31 cellular contexts compared by ENCODE assay signal in genomic region chr18:22790545-22791415, GRCh38.
"Had no signal": no experiment of that assay in that cellular context is flagged by ENCODE, and none has a peak within 500 bp of the region (broad histone marks: within the 10 kb centered on the region; RNA-seq: fewer than 3 reads in every experiment).

No MANE protein-coding gene starts in this region.

- H3K4me3 ChIP-seq: adrenal gland, body of pancreas, cardiac muscle cell, colonic mucosa, dorsolateral prefrontal cortex, gastroesophageal sphincter, lower lobe of right lung, right lobe of liver, thyroid gland, upper lobe of left lung had no signal

- H3K36me3 Mint-ChIP-seq: activated naive CD8-positive, alpha-beta T cell; natural killer cell treated with Interleukin-12 subunit alpha and Interleukin-12 subunit beta and Interleukin-15 and Interleukin-18, amount 100 ng/mL, for 72 hours had no signal

- H3K9me3 ChIP-seq: adrenal gland, body of pancreas, colonic mucosa, gastroesophageal sphincter, lower lobe of right lung, right lobe of liver, thyroid gland, upper lobe of left lung had no signal

- H3K4me1 Mint-ChIP-seq: activated CD4-positive, alpha-beta T cell treated with anti-CD3 and anti-CD28 coated beads for 36 hours; stimulated activated naive CD8-positive, alpha-beta T cell treated with anti-CD3 and anti-CD28 coated beads, Interleukin-15, amount 100 ng/mL, for 72 hours had no signal

- DNase-seq: activated CD4-positive, alpha-beta T cell treated with anti-CD3 and anti-CD28 coated beads for 36 hours; activated CD4-positive, alpha-beta T cell treated with anti-CD3 and anti-CD28 coated beads, Interleukin-2, amount 50 U/mL, for 4 hours; activated CD4-positive, CD25-positive, alpha-beta regulatory T cell; activated effector memory CD4-positive, alpha-beta T cell treated with Interleukin-2 at 50 U/mL for 16 hours; activated naive CD4-positive, alpha-beta T cell treated with Interleukin-2 at 50 U/mL for 16 hours; activated T-cell treated with anti-CD3 and anti-CD28 coated beads for 4 hours; activated T-cell treated with anti-CD3 and anti-CD28 coated beads, Interleukin-2, amount 50 U/mL, for 72 hours; adrenal gland; aorta; body of pancreas; cerebellar nuclear complex; colonic mucosa; dorsolateral prefrontal cortex; effector memory CD4-positive, alpha-beta T cell; head of caudate nucleus; kidney glomerular epithelial cell; lower lobe of right lung; mesendoderm; posterior cingulate gyrus; right lobe of liver; stimulated activated CD4-positive, alpha-beta T cell treated with anti-CD3 and anti-CD28 coated beads, Interleukin-2, amount 100 ng/mL, for 48 hours; stimulated activated naive CD8-positive, alpha-beta T cell treated with anti-CD3 and anti-CD28 coated beads, Interleukin-15, amount 100 ng/mL, for 72 hours; T-helper 1 cell; thyroid gland; upper lobe of left lung had no signal

- H3K27ac Mint-ChIP-seq: activated CD4-positive, alpha-beta T cell treated with anti-CD3 and anti-CD28 coated beads for 36 hours; activated naive CD8-positive, alpha-beta T cell; activated T-cell treated with anti-CD3 and anti-CD28 coated beads, Interleukin-2, amount 50 U/mL, for 72 hours; natural killer cell treated with Interleukin-12 subunit alpha and Interleukin-12 subunit beta and Interleukin-15 and Interleukin-18, amount 100 ng/mL, for 72 hours; stimulated activated naive CD8-positive, alpha-beta T cell treated with anti-CD3 and anti-CD28 coated beads, Interleukin-15, amount 100 ng/mL, for 72 hours; T-helper 2 cell treated with Interferon-gamma antibody and Interleukin-4, amounts not matched to agents 5 μg/mL and 100 μg/mL, for 36 hours had no signal

- H3K27me3 ChIP-seq: adrenal gland, body of pancreas, cardiac muscle cell, colonic mucosa, gastroesophageal sphincter, right lobe of liver, thyroid gland, upper lobe of left lung had no signal

- H3K4me3 Mint-ChIP-seq: activated CD4-positive, alpha-beta T cell treated with anti-CD3 and anti-CD28 coated beads for 36 hours; activated naive CD8-positive, alpha-beta T cell; activated T-cell treated with anti-CD3 and anti-CD28 coated beads, Interleukin-2, amount 50 U/mL, for 72 hours; natural killer cell treated with Interleukin-12 subunit alpha and Interleukin-12 subunit beta and Interleukin-15 and Interleukin-18, amount 100 ng/mL, for 72 hours; stimulated activated naive CD8-positive, alpha-beta T cell treated with anti-CD3 and anti-CD28 coated beads, Interleukin-15, amount 100 ng/mL, for 72 hours; T-helper 2 cell treated with Interferon-gamma antibody and Interleukin-4, amounts not matched to agents 5 μg/mL and 100 μg/mL, for 36 hours had no signal

- H3K36me3 ChIP-seq: adrenal gland, cardiac muscle cell, colonic mucosa, gastroesophageal sphincter, lower lobe of right lung, right lobe of liver, thyroid gland, upper lobe of left lung had no signal

- H3K4me1 ChIP-seq: adrenal gland, body of pancreas, colonic mucosa, gastroesophageal sphincter, lower lobe of right lung, right lobe of liver, thyroid gland had no signal

- H3K9me3 Mint-ChIP-seq: activated T-cell treated with anti-CD3 and anti-CD28 coated beads, Interleukin-2, amount 50 U/mL, for 72 hours; natural killer cell treated with Interleukin-12 subunit alpha and Interleukin-12 subunit beta and Interleukin-15 and Interleukin-18, amount 100 ng/mL, for 72 hours; stimulated activated naive CD8-positive, alpha-beta T cell treated with anti-CD3 and anti-CD28 coated beads, Interleukin-15, amount 100 ng/mL, for 72 hours; T-helper 2 cell treated with Interferon-gamma antibody and Interleukin-4, amounts not matched to agents 5 μg/mL and 100 μg/mL, for 36 hours had no signal

- H3K27ac ChIP-seq: adrenal gland, body of pancreas, cardiac muscle cell, colonic mucosa, dorsolateral prefrontal cortex, gastroesophageal sphincter, lower lobe of right lung, right lobe of liver, thyroid gland had no signal

- ATAC-seq: activated CD4-positive, alpha-beta T cell treated with anti-CD3 and anti-CD28 coated beads for 36 hours; activated T-cell treated with anti-CD3 and anti-CD28 coated beads, Interleukin-2, amount 50 U/mL, for 72 hours; body of pancreas; gastroesophageal sphincter; left lobe of liver; natural killer cell treated with Interleukin-12 subunit alpha and Interleukin-12 subunit beta and Interleukin-15 and Interleukin-18, amount 100 ng/mL, for 72 hours; right lobe of liver; stimulated activated naive CD8-positive, alpha-beta T cell treated with anti-CD3 and anti-CD28 coated beads, Interleukin-15, amount 100 ng/mL, for 72 hours had no signal
